19 cellular contexts compared by ENCODE assay signal in the genomic region with DNA sequence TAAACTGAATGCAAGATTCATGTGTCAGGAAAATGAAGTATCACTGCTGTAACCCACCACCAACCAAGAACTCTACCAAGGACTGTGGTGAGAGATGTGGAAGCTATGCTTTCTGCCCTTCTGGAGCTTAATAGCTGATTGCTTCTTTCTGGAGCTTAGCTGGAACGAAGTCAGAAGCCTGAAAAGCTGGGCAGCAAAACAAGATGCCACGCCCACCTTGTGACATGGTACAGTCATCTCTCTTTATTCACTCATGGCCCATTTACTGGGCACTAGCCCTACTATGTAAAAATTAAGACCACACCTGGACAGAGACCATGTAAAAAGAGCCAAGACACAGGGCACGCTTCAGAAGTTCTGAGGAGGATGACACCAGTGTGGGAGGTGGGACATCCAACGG. TPM values are rescaled to one million over a fixed set of nuclear protein-coding genes. Genes with fewer than 3 reads are reported as not detected.
DNase-seq lines count a peak whose midpoint lies in the region; ATAC-seq and TF ChIP-seq lines count a peak whose summit lies in the region.
"Had no signal": no experiment of that assay in that cellular context is flagged by ENCODE, and none has a peak within 500 bp of the region (broad histone marks: within the 10 kb centered on the region; RNA-seq: fewer than 3 reads in every experiment).

No MANE protein-coding gene starts in this region.

- H3K27ac Mint-ChIP-seq in Caco-2 (ENCODE audit: unreplicated experiment), result no peak overlapping the region
- H3K27ac Mint-ChIP-seq: activated CD8-positive, alpha-beta T cell treated with anti-CD3 and anti-CD28 coated beads, Interleukin-2, amount 10 ng/mL, durations not matched to agents 7 days and 5 days; activated naive CD8-positive, alpha-beta T cell treated with anti-CD3 and anti-CD28 coated beads, Interleukin-2, amount 50 U/mL, for 24 hours; activated T-helper 1 cell treated with anti-CD3 and anti-CD28 coated beads, Interleukin-12 subunit alpha, Interleukin-12 subunit beta, Interleukin-2, Interleukin-4 antibody, amounts not matched to agents 30 ng/mL and 10 ng/mL and 1 ng/mL, durations not matched to agents 14 hours and 24 hours and 36 hours; immature natural killer cell; memory B cell; neural progenitor cell had no signal

- no peak for ATAC-seq in HG03460 (IDR thresholded peaks at IDR 0.05; ENCODE audit: unreplicated experiment)
- ATAC-seq: activated CD8-positive, alpha-beta T cell treated with anti-CD3 and anti-CD28 coated beads, Interleukin-2, amount 10 ng/mL, durations not matched to agents 7 days and 5 days; activated naive CD8-positive, alpha-beta T cell treated with anti-CD3 and anti-CD28 coated beads, Interleukin-2, amount 50 U/mL, for 24 hours; sciatic nerve had no signal

- H3K27me3 ChIP-seq in mesenchymal stem cell (ENCODE audit: control insufficient read depth in 1 of 2, insufficient read depth in 1 of 2, low read length in 2 of 2), result no peaks in the 10 kb centered on the region
- no peaks in the 10 kb centered on the region for H3K27me3 ChIP-seq in stomach
- H3K27me3 ChIP-seq in Caco-2 (replicated peaks; ENCODE audit: control insufficient read depth, insufficient read depth, low read length), result no peaks in the 10 kb centered on the region
- H3K27me3 ChIP-seq: neural progenitor cell had no signal

- BruUV-seq in Caco-2 (replicated peaks; lab: Mats Ljungman, UMichigan), result no TSS peak

- no peak overlapping the region for H3K18ac ChIP-seq in mesenchymal stem cell (ENCODE audit: low read depth in 1 of 2, low read length in 2 of 2)

- peaks cover 25% of the 10 kb centered on the region for H3K79me1 ChIP-seq in mesenchymal stem cell (replicated peaks; ENCODE audit: low read length, poor library complexity, severe bottlenecking)

- intact Hi-C loops in stomach (cut with DNase I; ENCODE audit: low total_unique reads) (no loop called here), Caco-2 (cut with micrococcal nuclease; ENCODE audit: unreplicated experiment) (loop anchor here (5.0 kb wide), 1 partner anchor 67 kb away; no protein-coding TSS in a partner anchor)

- peak overlapping the region; percentile 8 for H4K8ac ChIP-seq in mesenchymal stem cell (ENCODE audit: low read length)

- TF ChIP-seq POLR2A in stomach (IDR thresholded peaks at IDR 0.05), result no peak

- no peak overlapping the region for H3K14ac ChIP-seq in mesenchymal stem cell (ENCODE audit: low read length in 2 of 2)

- H3K27ac ChIP-seq in HEK293 (ENCODE audit: extremely low read depth, low read depth, low read length), result no peak overlapping the region
- peak overlapping the region; percentile 17 for H3K27ac ChIP-seq in adipose tissue (ENCODE audit: low read depth, low read length)
- H3K27ac ChIP-seq in mesenchymal stem cell (ENCODE audit: low read length, poor library complexity, severe bottlenecking), result no peak overlapping the region
- H3K27ac ChIP-seq in stomach, result peak overlapping the region in 1 of 5 donors; percentile 10
- H3K27ac ChIP-seq: neural progenitor cell had no signal

- H3K4me3 ChIP-seq in HEK293 (ENCODE audit: low read depth, low read length) (no peak overlapping the region), mesenchymal stem cell (ENCODE audit: insufficient read depth in 1 of 2, low read depth in 1 of 2, low read length in 2 of 2) (no peak overlapping the region), stomach (no peak overlapping the region), Caco-2 (ENCODE audit: low read depth, low read length) (no peak overlapping the region)
- H3K4me3 ChIP-seq: neural progenitor cell had no signal

- no peak overlapping the region for H3K4me2 ChIP-seq in mesenchymal stem cell (ENCODE audit: low read length, poor library complexity, severe bottlenecking)
- H3K4me2 ChIP-seq: neural progenitor cell had no signal

- H3K4me1 Mint-ChIP-seq in Caco-2 (ENCODE audit: low read depth, unreplicated experiment), result peaks cover 35% of the 10 kb centered on the region

- H3K9me3 Mint-ChIP-seq in Caco-2 (ENCODE audit: unreplicated experiment), result no peaks in the 10 kb centered on the region
- H3K9me3 Mint-ChIP-seq: activated naive CD8-positive, alpha-beta T cell treated with anti-CD3 and anti-CD28 coated beads, Interleukin-2, amount 50 U/mL, for 24 hours; activated T-helper 1 cell treated with anti-CD3 and anti-CD28 coated beads, Interleukin-12 subunit alpha, Interleukin-12 subunit beta, Interleukin-2, Interleukin-4 antibody, amounts not matched to agents 30 ng/mL and 10 ng/mL and 1 ng/mL, durations not matched to agents 14 hours and 24 hours and 36 hours; immature natural killer cell; memory B cell; neural progenitor cell had no signal

- no peak overlapping the region for H3K4ac ChIP-seq in mesenchymal stem cell (ENCODE audit: low read depth in 1 of 2, low read length in 2 of 2)

- H2AK5ac ChIP-seq in mesenchymal stem cell (ENCODE audit: low read length, severe bottlenecking), result peak overlapping the region; percentile 71

- H3K27me3 Mint-ChIP-seq in Caco-2 (ENCODE audit: insufficient read depth, unreplicated experiment), result no peaks in the 10 kb centered on the region
- H3K27me3 Mint-ChIP-seq: activated naive CD8-positive, alpha-beta T cell treated with anti-CD3 and anti-CD28 coated beads, Interleukin-2, amount 50 U/mL, for 24 hours; memory B cell had no signal

- no peak overlapping the region for H2BK15ac ChIP-seq in mesenchymal stem cell (ENCODE audit: low read depth, poor library complexity, severe bottlenecking)

- no peak overlapping the region for H3K23ac ChIP-seq in mesenchymal stem cell (ENCODE audit: low read length in 2 of 2)

- peak overlapping the region; percentile 19 for H4K91ac ChIP-seq in mesenchymal stem cell (ENCODE audit: low read length)

- H3K36me3 ChIP-seq in HEK293 (ENCODE audit: control insufficient read depth in 2 of 2, insufficient read depth in 1 of 2, low read length in 2 of 2) (peaks cover 0 to 17% of the 10 kb centered on the region in 2 experiments; a peak in 1 of 3 replicates), mesenchymal stem cell (ENCODE audit: control insufficient read depth in 1 of 2, insufficient read depth in 2 of 2, low read depth in 1 of 2, low read length in 2 of 2) (peaks cover 3 to 17% of the 10 kb centered on the region in 2 experiments), stomach (peaks cover 14 to 26% (median 25%) of the 10 kb centered on the region in 4 donors), Caco-2 (ENCODE audit: control insufficient read depth, insufficient read depth, low read length) (peaks cover 1% of the 10 kb centered on the region; the same call in 1 of the 2 replicates)
- H3K36me3 ChIP-seq: neural progenitor cell had no signal

- DNase-seq in mesenchymal stem cell (no peak), stomach (peak; percentile 34), cerebellar cortex (ENCODE audit: low spot score) (no peak), Caco-2 (no peak)
- DNase-seq: activated CD8-positive, alpha-beta T cell treated with anti-CD3 and anti-CD28 coated beads, Interleukin-2, amount 10 ng/mL, durations not matched to agents 7 days and 5 days; activated naive CD8-positive, alpha-beta T cell treated with anti-CD3 and anti-CD28 coated beads, Interleukin-2, amount 50 U/mL, for 24 hours; C1 segment of cervical spinal cord; DND-41; immature natural killer cell; NCI-H1105 treated with DMSO at 0.1 percent for 48 hours; RPMI8226; WERI-Rb-1 had no signal

- WGBS in adipose tissue, 3 donors, result 91 to 95% (median 93%) methylated on average over 4 of the region's 4 CpGs
- WGBS in mesenchymal stem cell, result 91% methylated on average over 4 of the region's 4 CpGs
- WGBS in stomach, 5 donors, result 81 to 92% (median 88%) methylated on average over 4 of the region's 4 CpGs

- TF ChIP-seq CTCF in HEK293 (tag by site-specific recombination; IDR thresholded peaks at IDR 0.05), result no peak
- no peak for TF ChIP-seq CTCF in stomach (IDR thresholded peaks at IDR 0.05)
- no peak for TF ChIP-seq CTCF in Caco-2 (IDR thresholded peaks at IDR 0.05; ENCODE audit: insufficient read depth in 1 of 2, low read depth in 1 of 2, low read length in 1 of 2, severe bottlenecking in 1 of 2, unreplicated experiment in 1 of 2)

- H2AFZ ChIP-seq in mesenchymal stem cell (ENCODE audit: low read depth, low read length), result no peak overlapping the region
- H2AFZ ChIP-seq: neural progenitor cell had no signal

- no peak overlapping the region for H2BK12ac ChIP-seq in mesenchymal stem cell (ENCODE audit: low read length in 2 of 2)

- TF ChIP-seq EP300 in stomach (IDR thresholded peaks at IDR 0.05), result no peak

- H3K9me3 ChIP-seq in HEK293 (ENCODE audit: control insufficient read depth, insufficient read depth, low read depth, low read length) (no peaks in the 10 kb centered on the region), mesenchymal stem cell (ENCODE audit: control insufficient read depth, low read length) (no peaks in the 10 kb centered on the region), stomach (no peaks in the 10 kb centered on the region), Caco-2 (no peaks in the 10 kb centered on the region)

- H3K36me3 Mint-ChIP-seq in Caco-2 (ENCODE audit: insufficient read depth, unreplicated experiment), result no peaks in the 10 kb centered on the region

- H3K4me3 Mint-ChIP-seq in Caco-2 (ENCODE audit: unreplicated experiment), result no peak overlapping the region
- H3K4me3 Mint-ChIP-seq: activated CD8-positive, alpha-beta T cell treated with anti-CD3 and anti-CD28 coated beads, Interleukin-2, amount 10 ng/mL, durations not matched to agents 7 days and 5 days; activated naive CD8-positive, alpha-beta T cell treated with anti-CD3 and anti-CD28 coated beads, Interleukin-2, amount 50 U/mL, for 24 hours; activated T-helper 1 cell treated with anti-CD3 and anti-CD28 coated beads, Interleukin-12 subunit alpha, Interleukin-12 subunit beta, Interleukin-2, Interleukin-4 antibody, amounts not matched to agents 30 ng/mL and 10 ng/mL and 1 ng/mL, durations not matched to agents 14 hours and 24 hours and 36 hours; immature natural killer cell; memory B cell; neural progenitor cell had no signal

- no peak overlapping the region for H2BK120ac ChIP-seq in mesenchymal stem cell (ENCODE audit: low read depth, low read length)

- no peak overlapping the region for H2BK5ac ChIP-seq in mesenchymal stem cell (ENCODE audit: low read depth, low read length, poor library complexity, severe bottlenecking)

- no peak overlapping the region for H3K9ac ChIP-seq in mesenchymal stem cell (ENCODE audit: low read length)
- H3K9ac ChIP-seq: neural progenitor cell had no signal

- POLR2A ChIA-PET in HEK293 (lab: Yijun Ruan, JAX) (interaction anchor here (1.4 kb wide), 1 partner anchor 69 kb away, joined by 3 read pairs; no protein-coding TSS in a partner anchor), Caco-2 (lab: Charles Lee) (interaction anchor here (0.6 kb wide), 1 partner anchor 32 kb away, joined by 3 read pairs; no protein-coding TSS in a partner anchor)

- H3K4me1 ChIP-seq in HEK293 (ENCODE audit: control insufficient read depth, insufficient read depth, low read length), result peaks cover 28% of the 10 kb centered on the region
- H3K4me1 ChIP-seq in mesenchymal stem cell (ENCODE audit: control insufficient read depth, insufficient read depth, low read depth, low read length), result peaks cover 27% of the 10 kb centered on the region
- peaks cover 26 to 66% (median 43%) of the 10 kb centered on the region in 4 donors for H3K4me1 ChIP-seq in stomach
- H3K4me1 ChIP-seq in Caco-2, result peaks cover 42% of the 10 kb centered on the region

- CTCF ChIA-PET in HEK293 (lab: Yijun Ruan, JAX) (interaction anchor here (0.6 to 1.2 kb wide), 2 partner anchors 9 to 204 kb away, joined by 3 to 4 read pairs; no protein-coding TSS in a partner anchor), Caco-2 (lab: Charles Lee) (interaction anchor here (0.6 kb wide), 1 partner anchor 67 kb away, joined by 3 read pairs; no protein-coding TSS in a partner anchor)

RNA-seq across cellular contexts. Expression of gene TEX2, which starts 48.1 kb away (rescaled TPM):
- polyA plus RNA-seq in adipose tissue, result 10 to 100 TPM; 12.2 to 18.9 (median 12.5) TPM
- polyA plus RNA-seq in mesenchymal stem cell (2013, experiment 1 of 2), result 14.2 TPM
- 13.9 TPM for polyA plus RNA-seq in mesenchymal stem cell (2013, experiment 2 of 2)
- total RNA-seq in stomach, result 10 to 100 TPM; 17.5 to 50.6 (median 40.0) TPM
- 1 to 10 TPM; 5.8 to 8.0 (median 7.7) TPM for polyA plus RNA-seq in stomach
- 19.3 and 20.2 TPM in 2 replicates for total RNA-seq in Caco-2 (2022)
